15 cellular contexts compared by ENCODE assay signal in genomic region chr4:169283114-169283509, GRCh38. TPM values are rescaled to one million over a fixed set of nuclear protein-coding genes. Genes with fewer than 3 reads are reported as not detected.
DNase-seq lines count a peak whose midpoint lies in the region; ATAC-seq, FAIRE-seq and TF ChIP-seq lines count a peak whose summit lies in the region.
"Had no signal": no experiment of that assay in that cellular context is flagged by ENCODE, and none has a peak within 500 bp of the region (broad histone marks: within the 10 kb centered on the region; RNA-seq: fewer than 3 reads in every experiment).

No MANE protein-coding gene starts in this region.

- 14% methylated on average over 4 of the region's 4 CpGs for WGBS in mammary epithelial cell (ENCODE audit: low coverage, missing lambda C conversion rate)

- peak overlapping the region; percentile 47 for H3K27ac ChIP-seq in mammary epithelial cell (ENCODE audit: insufficient read depth, low read depth, low read length)
- H3K27ac ChIP-seq: BLaER1 treated with 17β-estradiol and CSF1 and Interleukin-3, amounts not matched to agents 10 nM and 100 nM had no signal

- ATAC-seq in GM18858 (IDR thresholded peaks at IDR 0.05; ENCODE audit: unreplicated experiment) = no peak
- ATAC-seq: T-cell had no signal

- no peaks in the 10 kb centered on the region for H3K36me3 ChIP-seq in mammary epithelial cell (ENCODE audit: insufficient read depth, low read length)
- H3K36me3 ChIP-seq: BLaER1 treated with 17β-estradiol and CSF1 and Interleukin-3, amounts not matched to agents 10 nM and 100 nM had no signal

- H3K4me3 ChIP-seq in AG04449 (ENCODE audit: low read depth, low read length) (no peak overlapping the region), mammary epithelial cell (replicated peaks in 1 of 3; ENCODE audit: insufficient read depth in 1 of 3, low read depth in 2 of 3, low read length in 3 of 3) (no peak overlapping the region)
- H3K4me3 ChIP-seq: BLaER1 treated with 17β-estradiol and CSF1 and Interleukin-3, amounts not matched to agents 10 nM and 100 nM had no signal

- CTCF ChIA-PET in AG04449 (lab: Yijun Ruan, JAX) (interaction anchor here (1.5 to 1.8 kb wide), 2 partner anchors 11 to 15 kb away, joined by 3 to 6 read pairs; no protein-coding TSS in a partner anchor), mammary epithelial cell (lab: Charles Lee; ENCODE audit: low non-redundant PET) (no interaction called here)

- H4K20me1 ChIP-seq in mammary epithelial cell (ENCODE audit: insufficient read depth, low read length) = no peaks in the 10 kb centered on the region
- H4K20me1 ChIP-seq: BLaER1 treated with 17β-estradiol and CSF1 and Interleukin-3, amounts not matched to agents 10 nM and 100 nM had no signal

- DNase-seq in AG04449 (ENCODE audit: low read depth, low spot score) = peak; percentile 89
- DNase-seq in HTR-8/SVneo (ENCODE audit: insufficient read length, low spot score) = peak; percentile 53
- peak; percentile 88 for DNase-seq in mammary epithelial cell
- DNase-seq in kidney glomerular epithelial cell (lab: John Stamatoyannopoulos, UW) = peak; percentile 50
- DNase-seq in DMS53 treated with DMSO at 0.1 percent for 48 hours (lab: John Stamatoyannopoulos, UW; ENCODE audit: unreplicated experiment) = no peak
- no peak for DNase-seq in NCI-H1092 (lab: John Stamatoyannopoulos, UW)
- no peak for DNase-seq in GDM1 (lab: John Stamatoyannopoulos, UW)
- DNase-seq: caudate nucleus, erythroblast, GF-D8, NCI-H2107, T-cell had no signal

- FAIRE-seq in HTR-8/SVneo (lab: Jason Lieb, UNC) = no peak
- FAIRE-seq: islet of Langerhans had no signal

- H3K4me2 ChIP-seq in mammary epithelial cell (ENCODE audit: insufficient read depth, low read depth, low read length) = peak overlapping the region; percentile 52
- H3K4me2 ChIP-seq: BLaER1 treated with 17β-estradiol and CSF1 and Interleukin-3, amounts not matched to agents 10 nM and 100 nM had no signal

- no peaks in the 10 kb centered on the region for H3K27me3 ChIP-seq in mammary epithelial cell (ENCODE audit: insufficient read depth, low read length)
- H3K27me3 ChIP-seq: BLaER1 treated with 17β-estradiol and CSF1 and Interleukin-3, amounts not matched to agents 10 nM and 100 nM had no signal

- H3K79me2 ChIP-seq in mammary epithelial cell (ENCODE audit: insufficient read depth, low read length) = no peaks in the 10 kb centered on the region

- peaks cover 11% of the 10 kb centered on the region for H3K4me1 ChIP-seq in mammary epithelial cell (ENCODE audit: insufficient read depth, low read length)

- POLR2A ChIA-PET in AG04449 (lab: Yijun Ruan, JAX) = interaction anchor here (1.1 to 1.5 kb wide), 2 partner anchors 11 to 14 kb away, joined by 5 to 8 read pairs; no protein-coding TSS in a partner anchor

- no peak overlapping the region for H3K9ac ChIP-seq in mammary epithelial cell (ENCODE audit: insufficient read depth, low read length)
- H3K9ac ChIP-seq: BLaER1 treated with 17β-estradiol and CSF1 and Interleukin-3, amounts not matched to agents 10 nM and 100 nM had no signal

- in situ Hi-C loops in mammary epithelial cell (cut with MboI; ENCODE audit: low sequenced_read_pairs in 2 of 2) = no loop called here

- peak overlapping the region; percentile 81 for H2AFZ ChIP-seq in mammary epithelial cell (ENCODE audit: low read depth, low read length)

- intact Hi-C loops in mammary epithelial cell (cut with micrococcal nuclease) = no loop called here

- no TSS peak for BruUV-seq in mammary epithelial cell (replicated peaks; lab: Mats Ljungman, UMichigan)

- H3K9me3 ChIP-seq in mammary epithelial cell (replicated peaks; ENCODE audit: insufficient read depth, low read length) = no peaks in the 10 kb centered on the region

- dilution Hi-C loops in mammary epithelial cell (cut with HindIII; ENCODE audit: low sequenced_read_pairs) = no loop called here

- no peak for TF ChIP-seq CTCF in AG04449 (IDR thresholded peaks at IDR 0.05; ENCODE audit: insufficient read depth, low read length, missing control alignments)
- TF ChIP-seq CTCF in mammary epithelial cell (conservative IDR thresholded peaks at IDR 0.05 in 1 of 2, IDR thresholded peaks at IDR 0.05 in 1 of 2; ENCODE audit: extremely low read depth in 1 of 2, insufficient read depth in 1 of 2, low read depth in 1 of 2, low read length in 2 of 2) = no peak

RNA-seq across cellular contexts. Expression of gene SH3RF1, which starts 12.4 kb away (rescaled TPM):
- total RNA-seq in mammary epithelial cell = 10 to 100 TPM; 30.8 to 38.2 TPM
- 16.6 TPM for polyA plus RNA-seq in mammary epithelial cell
- polyA minus RNA-seq in mammary epithelial cell = 79.5 TPM

Comparison
In these comparisons a context has a peak if more than half of its experiments do, and no peak if none do; other contexts are left out.
1. DNase-seq: peak in AG04449 (single experiment), HTR-8/SVneo (single experiment), mammary epithelial cell (single experiment) and kidney glomerular epithelial cell (single experiment); none in DMS53 treated with DMSO at 0.1 percent for 48 hours (single experiment), NCI-H1092 (single experiment) and GDM1 (single experiment).